ENCODE assay signal across 10 cellular contexts in genomic region chr5:175797521-175798038, GRCh38.
DNase-seq lines count a peak whose midpoint lies in the region; ATAC-seq and TF ChIP-seq lines count a peak whose summit lies in the region.
"Had no signal": no experiment of that assay in that cellular context is flagged by ENCODE, and none has a peak within 500 bp of the region (broad histone marks: within the 10 kb centered on the region; RNA-seq: fewer than 3 reads in every experiment).

No MANE protein-coding gene starts in this region.

- peak overlapping the region; percentile 38 for H3K4me3 ChIP-seq in smooth muscle cell
- no peak overlapping the region for H3K4me3 ChIP-seq in thyroid gland (replicated peaks in 1 of 3)

- no peaks in the 10 kb centered on the region for H3K79me2 ChIP-seq in smooth muscle cell (ENCODE audit: low read depth)

- no peaks in the 10 kb centered on the region for H3F3A ChIP-seq in smooth muscle cell (ENCODE audit: low read depth)

- no peak overlapping the region for H3K4me3 Mint-ChIP-seq in stimulated activated memory B cell treated with anti-CD40 and anti-IgM and Interleukin-4, amounts not matched to agents 10 μg/mL and 1 μg/mL and 100 μg/mL, for 72 hours
- H3K4me3 Mint-ChIP-seq in osteocyte (ENCODE audit: unreplicated experiment): no peak overlapping the region
- H3K4me3 Mint-ChIP-seq: activated T-cell treated with anti-CD3 and anti-CD28 coated beads, Interleukin-2, amount 50 U/mL, for 4 hours had no signal

- no peaks in the 10 kb centered on the region for H4K20me1 ChIP-seq in smooth muscle cell (ENCODE audit: low read depth)

- peak overlapping the region; percentile 91 for H3K4me2 ChIP-seq in smooth muscle cell

- no peaks in the 10 kb centered on the region for H3K36me3 Mint-ChIP-seq in stimulated activated memory B cell treated with anti-CD40 and anti-IgM and Interleukin-4, amounts not matched to agents 10 μg/mL and 1 μg/mL and 100 μg/mL, for 72 hours
- H3K36me3 Mint-ChIP-seq in osteocyte (ENCODE audit: unreplicated experiment): no peaks in the 10 kb centered on the region

- peaks cover 84% of the 10 kb centered on the region for H3K27me3 Mint-ChIP-seq in stimulated activated memory B cell treated with anti-CD40 and anti-IgM and Interleukin-4, amounts not matched to agents 10 μg/mL and 1 μg/mL and 100 μg/mL, for 72 hours
- peaks cover 14% of the 10 kb centered on the region for H3K27me3 Mint-ChIP-seq in osteocyte (ENCODE audit: unreplicated experiment)

- H3K9ac ChIP-seq in smooth muscle cell (ENCODE audit: low read depth): no peak overlapping the region

- H3K4me1 ChIP-seq in smooth muscle cell (ENCODE audit: low read depth) (peaks cover 10% of the 10 kb centered on the region), thyroid gland (peaks cover 6 to 9% of the 10 kb centered on the region in 2 donors)

- no peaks in the 10 kb centered on the region for H3K9me3 ChIP-seq in smooth muscle cell (replicated peaks; ENCODE audit: low read depth)
- no peaks in the 10 kb centered on the region for H3K9me3 ChIP-seq in thyroid gland
- H3K9me3 ChIP-seq: neutrophil had no signal

- H3K36me3 ChIP-seq in smooth muscle cell (ENCODE audit: low read depth) (no peaks in the 10 kb centered on the region), thyroid gland (no peaks in the 10 kb centered on the region)
- H3K36me3 ChIP-seq: neutrophil had no signal

- H3K9me3 Mint-ChIP-seq in stimulated activated memory B cell treated with anti-CD40 and anti-IgM and Interleukin-4, amounts not matched to agents 10 μg/mL and 1 μg/mL and 100 μg/mL, for 72 hours: peaks cover 3% of the 10 kb centered on the region
- no peaks in the 10 kb centered on the region for H3K9me3 Mint-ChIP-seq in osteocyte (ENCODE audit: unreplicated experiment)
- H3K9me3 Mint-ChIP-seq: activated T-cell treated with anti-CD3 and anti-CD28 coated beads, Interleukin-2, amount 50 U/mL, for 4 hours had no signal

- WGBS in smooth muscle cell (ENCODE audit: low lambda C conversion rate): 4% methylated on average over 23 of the region's 27 CpGs
- WGBS in thyroid gland, 2 donors: 2 to 3% methylated on average over 26 to 27 of the region's 27 CpGs

- H3K27me3 ChIP-seq in smooth muscle cell (ENCODE audit: low read depth): peaks cover 55% of the 10 kb centered on the region
- H3K27me3 ChIP-seq in thyroid gland: no peaks in the 10 kb centered on the region

- H3K4me1 Mint-ChIP-seq in stimulated activated memory B cell treated with anti-CD40 and anti-IgM and Interleukin-4, amounts not matched to agents 10 μg/mL and 1 μg/mL and 100 μg/mL, for 72 hours: peaks cover 12% of the 10 kb centered on the region
- peaks cover 6% of the 10 kb centered on the region for H3K4me1 Mint-ChIP-seq in osteocyte (ENCODE audit: unreplicated experiment)

- DNase-seq in NCI-H1436 (lab: John Stamatoyannopoulos, UW): peak; percentile 20
- no peak for DNase-seq in NCI-H1436 treated with DMSO at 0.1 percent for 48 hours (lab: John Stamatoyannopoulos, UW)
- DNase-seq in NCI-H345 (lab: John Stamatoyannopoulos, UW): peak; percentile 84
- DNase-seq in ecto neural progenitor cell (ENCODE audit: low spot score): peak; percentile 59
- no peak for DNase-seq in smooth muscle cell (lab: John Stamatoyannopoulos, UW; ENCODE audit: unreplicated experiment)
- no peak for DNase-seq in thyroid gland
- no peak for DNase-seq in osteocyte (ENCODE audit: extremely low spot score, unreplicated experiment)

- H3K27ac Mint-ChIP-seq in stimulated activated memory B cell treated with anti-CD40 and anti-IgM and Interleukin-4, amounts not matched to agents 10 μg/mL and 1 μg/mL and 100 μg/mL, for 72 hours: no peak overlapping the region
- no peak overlapping the region for H3K27ac Mint-ChIP-seq in osteocyte (ENCODE audit: unreplicated experiment)

- H3K27ac ChIP-seq in smooth muscle cell (ENCODE audit: low read depth) (no peak overlapping the region), thyroid gland (no peak overlapping the region)
- H3K27ac ChIP-seq: neutrophil had no signal

- intact Hi-C loops in thyroid gland (cut with DNase I): no loop called here

- TF ChIP-seq CTCF in smooth muscle cell (IDR thresholded peaks at IDR 0.05; ENCODE audit: borderline replicate concordance, insufficient read depth, poor library complexity, severe bottlenecking) (no peak), thyroid gland (IDR thresholded peaks at IDR 0.05) (no peak), osteocyte (IDR thresholded peaks at IDR 0.05) (no peak)

- no peak for ATAC-seq in stimulated activated memory B cell treated with anti-CD40 and anti-IgM and Interleukin-4, amounts not matched to agents 10 μg/mL and 1 μg/mL and 100 μg/mL, for 72 hours

- no peak overlapping the region for H2AFZ ChIP-seq in smooth muscle cell (ENCODE audit: low read depth)

- no peak for TF ChIP-seq POLR2A in thyroid gland (IDR thresholded peaks at IDR 0.05)

Comparison
In these comparisons a context has a peak if more than half of its experiments do, and no peak if none do; other contexts are left out.
1. DNase-seq: peak in NCI-H1436 (single experiment), NCI-H345 (single experiment) and ecto neural progenitor cell (single experiment); none in NCI-H1436 treated with DMSO at 0.1 percent for 48 hours (single experiment), smooth muscle cell (single experiment), thyroid gland (0 of 2) and osteocyte (single experiment).